ENCODE assay signal across 8 cellular contexts in the genomic region with DNA sequence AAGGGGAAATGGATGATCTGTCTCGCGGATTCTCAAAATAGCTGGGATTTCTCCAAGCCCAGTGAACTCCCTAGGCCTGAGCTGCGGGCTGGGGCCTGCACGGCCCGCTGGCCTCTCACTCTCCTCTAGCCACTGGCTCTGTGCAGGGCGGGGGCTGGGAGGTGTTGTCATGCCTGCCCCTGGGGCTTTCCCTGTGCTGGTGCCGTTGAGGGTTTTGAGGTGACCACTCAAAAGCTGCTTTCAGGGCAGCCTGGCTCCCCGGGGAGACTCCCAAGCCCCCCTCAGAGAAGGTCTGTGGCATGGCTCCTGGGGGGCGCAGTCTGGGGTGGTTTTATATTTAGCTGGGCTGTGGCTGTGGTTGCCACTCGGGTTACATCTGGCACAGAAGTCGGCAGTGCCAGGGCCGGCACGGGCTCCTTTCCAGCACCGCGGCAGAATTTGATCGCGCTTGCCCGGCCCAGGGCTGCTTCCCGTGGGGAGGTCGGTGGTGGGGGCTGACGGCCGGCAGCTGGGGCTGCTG. TPM values are rescaled to one million over a fixed set of nuclear protein-coding genes. Genes with fewer than 3 reads are reported as not detected.
DNase-seq lines count a peak whose midpoint lies in the region; ATAC-seq and TF ChIP-seq lines count a peak whose summit lies in the region.
"Had no signal": no experiment of that assay in that cellular context is flagged by ENCODE, and none has a peak within 500 bp of the region (broad histone marks: within the 10 kb centered on the region; RNA-seq: fewer than 3 reads in every experiment).

No MANE protein-coding gene starts in this region.

- H3K4me1 ChIP-seq in NT2/D1 (ENCODE audit: insufficient read depth, insufficient read length): peaks cover 51% of the 10 kb centered on the region
- peaks cover 9 to 34% of the 10 kb centered on the region in 2 donors for H3K4me1 ChIP-seq in esophagus (ENCODE audit: control insufficient read depth in 2 of 2, insufficient read depth in 2 of 2, low read length in 1 of 2)
- peaks cover 2% of the 10 kb centered on the region for H3K4me1 ChIP-seq in upper lobe of right lung

- 37 to 42% methylated on average over 22 of the region's 22 CpGs for WGBS in esophagus, 2 donors

- no peak for TF ChIP-seq CTCF in upper lobe of right lung (IDR thresholded peaks at IDR 0.05)

- peaks cover 44% of the 10 kb centered on the region for H3K36me3 ChIP-seq in NT2/D1 (ENCODE audit: insufficient read depth, insufficient read length, low read length)
- peaks cover 0 to 33% of the 10 kb centered on the region in 2 donors for H3K36me3 ChIP-seq in esophagus (ENCODE audit: control insufficient read depth in 2 of 2, insufficient read depth in 2 of 2, low read length in 1 of 2)
- H3K36me3 ChIP-seq in upper lobe of right lung: peaks cover 17% of the 10 kb centered on the region

- intact Hi-C loops in upper lobe of right lung (cut with DNase I): no loop called here

- H3K9me3 ChIP-seq in NT2/D1 (ENCODE audit: insufficient read depth, low read length): no peaks in the 10 kb centered on the region
- H3K9me3 ChIP-seq in esophagus (ENCODE audit: control insufficient read depth in 2 of 2, insufficient read depth in 1 of 2, low read depth in 1 of 2, low read length in 1 of 2): no peaks in the 10 kb centered on the region
- no peaks in the 10 kb centered on the region for H3K9me3 ChIP-seq in upper lobe of right lung

- H3K27me3 ChIP-seq in NT2/D1 (ENCODE audit: insufficient read depth, insufficient read length) (no peaks in the 10 kb centered on the region), esophagus (ENCODE audit: control insufficient read depth in 1 of 2, insufficient read depth in 2 of 2, low read length in 2 of 2) (no peaks in the 10 kb centered on the region), upper lobe of right lung (no peaks in the 10 kb centered on the region)

- H3K4me3 ChIP-seq in NT2/D1 (ENCODE audit: insufficient read length, low read depth) (no peak overlapping the region), esophagus (ENCODE audit: low read depth in 1 of 2, low read length in 2 of 2) (no peak overlapping the region), upper lobe of right lung (no peak overlapping the region)

- H3K27ac ChIP-seq in esophagus (ENCODE audit: low read depth in 2 of 2, low read length in 1 of 2) (peak overlapping the region; percentile 91 to 96), upper lobe of right lung (peak overlapping the region; percentile 0)

- DNase-seq in NT2/D1 (ENCODE audit: low read depth, low spot score): no peak
- DNase-seq in midbrain (lab: John Stamatoyannopoulos, UW): peak; percentile 76
- DNase-seq in upper lobe of right lung: no peak
- DNase-seq in stimulated activated CD4-positive, alpha-beta T cell treated with anti-CD3 and anti-CD28 coated beads, Interleukin-4, amount 100 ng/mL, for 4 hours: no peak
- no peak for DNase-seq in NOMO-1 (lab: John Stamatoyannopoulos, UW; ENCODE audit: unreplicated experiment in 2 of 2)
- DNase-seq: effector memory CD4-positive, alpha-beta T cell had no signal

- ATAC-seq in upper lobe of right lung (no peak), HG02852 (IDR thresholded peaks at IDR 0.05; ENCODE audit: unreplicated experiment) (no peak)

- peak overlapping the region; percentile 72 for H3K9ac ChIP-seq in NT2/D1 (ENCODE audit: insufficient read length, low read depth)

RNA-seq across cellular contexts. Expression of a gene that starts 10.0 kb away (rescaled TPM):
- 100 to 1,000 TPM; 471 to 517 TPM for polyA plus RNA-seq in esophagus
- 113 TPM for total RNA-seq in upper lobe of right lung

RNA-seq across cellular contexts. Expression of a gene that starts 21.0 kb away (rescaled TPM):
- under 1 TPM; 0.01 to 0.08 TPM for polyA plus RNA-seq in esophagus
- total RNA-seq in upper lobe of right lung: not detected

RNA-seq across cellular contexts. Expression of a gene that starts 32.5 kb away (rescaled TPM):
- polyA plus RNA-seq in esophagus: 100 to 1,000 TPM; 362 to 444 TPM
- total RNA-seq in upper lobe of right lung: 123 TPM

RNA-seq across cellular contexts. Expression of a gene that starts 43.7 kb away (rescaled TPM):
- polyA plus RNA-seq in esophagus: 100 to 1,000 TPM; 249 to 309 TPM
- total RNA-seq in upper lobe of right lung: 99.7 TPM
